9 cellular contexts compared by ENCODE assay signal in genomic region chr4:4430492-4431195, GRCh38. TPM values are rescaled to one million over a fixed set of nuclear protein-coding genes. Genes with fewer than 3 reads are reported as not detected.
A peak's percentile ranks its signal among the peaks of the same experiment; 100 is the strongest.
DNase-seq lines count a peak whose midpoint lies in the region; ATAC-seq, FAIRE-seq and TF ChIP-seq lines count a peak whose summit lies in the region.
"Had no signal": no experiment of that assay in that cellular context is flagged by ENCODE, and none has a peak within 500 bp of the region (broad histone marks: within the 10 kb centered on the region; RNA-seq: fewer than 3 reads in every experiment).

No MANE protein-coding gene starts in this region.

- no peaks in the 10 kb centered on the region for H3K27me3 Mint-ChIP-seq in T-cell
- H3K27me3 Mint-ChIP-seq: activated naive CD4-positive, alpha-beta T cell treated with anti-CD3 and anti-CD28 coated beads, Interleukin-2, amount 50 U/mL, for 24 hours had no signal

- FAIRE-seq in D721Med (lab: Jason Lieb, UNC), result no peak

- POLR2A ChIA-PET in T-cell (lab: Charles Lee), result no interaction called here

- H3K27ac Mint-ChIP-seq in T-cell, result no peak overlapping the region
- H3K27ac Mint-ChIP-seq: activated naive CD4-positive, alpha-beta T cell treated with anti-CD3 and anti-CD28 coated beads, Interleukin-2, amount 50 U/mL, for 24 hours had no signal

- no peak overlapping the region for H3K4me3 Mint-ChIP-seq in T-cell
- H3K4me3 Mint-ChIP-seq: activated naive CD4-positive, alpha-beta T cell treated with anti-CD3 and anti-CD28 coated beads, Interleukin-2, amount 50 U/mL, for 24 hours had no signal

- CTCF ChIA-PET in T-cell (lab: Charles Lee), result interaction anchor here (1.0 to 4.0 kb wide), 6 partner anchors 13 to 179 kb away, joined by 3 to 21 read pairs (median 5); no protein-coding TSS in a partner anchor

- ATAC-seq in GM19463 (IDR thresholded peaks at IDR 0.05; ENCODE audit: unreplicated experiment) (peak; percentile 72), T-cell (replicated peaks in 1 of 4) (peak; percentile 82 to 91 (median 86))

- in situ Hi-C loops in T47D (cut with HindIII; ENCODE audit: low pct_unique_long_range_greater_than_20kb, low sequenced_read_pairs), result no loop called here

- H3K4me1 Mint-ChIP-seq in T-cell, result peaks cover 0 to 8% (median 6%) of the 10 kb centered on the region in 3 donors
- H3K4me1 Mint-ChIP-seq: activated naive CD4-positive, alpha-beta T cell treated with anti-CD3 and anti-CD28 coated beads, Interleukin-2, amount 50 U/mL, for 24 hours had no signal

- H3K36me3 Mint-ChIP-seq in T-cell, result peaks cover 33% of the 10 kb centered on the region

- H3K9me3 Mint-ChIP-seq in T-cell, result no peaks in the 10 kb centered on the region
- H3K9me3 Mint-ChIP-seq: activated naive CD4-positive, alpha-beta T cell treated with anti-CD3 and anti-CD28 coated beads, Interleukin-2, amount 50 U/mL, for 24 hours had no signal

- DNase-seq in D721Med (ENCODE audit: insufficient read length, low spot score) (no peak), Kasumi-1 (lab: John Stamatoyannopoulos, UW) (peak; percentile 50 to 75), T-cell (peak in 31 of 34 experiments; percentile 18 to 67 (median 45)), T47D (ENCODE audit: low read depth in 1 of 2, low spot score in 1 of 2) (peak; percentile 36 to 58), left kidney (ENCODE audit: low read depth, low spot score) (peak; percentile 86)
- peak; percentile 24 for DNase-seq in stimulated activated CD8-positive, alpha-beta memory T cell treated with anti-CD3 and anti-CD28 coated beads, Interleukin-7, amount 100 ng/mL, for 24 hours (ENCODE audit: low read depth)
- no peak for DNase-seq in effector CD4-positive, alpha-beta T cell

- peak; percentile 77 for TF ChIP-seq CTCF in D721Med (IDR thresholded peaks at IDR 0.05; ENCODE audit: insufficient read depth, missing control alignments)

RNA-seq across cellular contexts. Expression of gene NSG1, which starts 43.7 kb away (rescaled TPM):
- total RNA-seq in T-cell, result 10 to 100 TPM; 14.2 to 42.8 (median 19.2) TPM

Comparison
In these comparisons a context has a peak if more than half of its experiments do, and no peak if none do; other contexts are left out.
1. DNase-seq: peak in Kasumi-1 (2 of 2), T-cell (31 of 34), T47D (2 of 2), left kidney (single experiment) and stimulated activated CD8-positive, alpha-beta memory T cell treated with anti-CD3 and anti-CD28 coated beads, Interleukin-7, amount 100 ng/mL, for 24 hours (single experiment); none in D721Med (single experiment) and effector CD4-positive, alpha-beta T cell (single experiment).